ENCODE assay signal across 37 cellular contexts in the genomic region with DNA sequence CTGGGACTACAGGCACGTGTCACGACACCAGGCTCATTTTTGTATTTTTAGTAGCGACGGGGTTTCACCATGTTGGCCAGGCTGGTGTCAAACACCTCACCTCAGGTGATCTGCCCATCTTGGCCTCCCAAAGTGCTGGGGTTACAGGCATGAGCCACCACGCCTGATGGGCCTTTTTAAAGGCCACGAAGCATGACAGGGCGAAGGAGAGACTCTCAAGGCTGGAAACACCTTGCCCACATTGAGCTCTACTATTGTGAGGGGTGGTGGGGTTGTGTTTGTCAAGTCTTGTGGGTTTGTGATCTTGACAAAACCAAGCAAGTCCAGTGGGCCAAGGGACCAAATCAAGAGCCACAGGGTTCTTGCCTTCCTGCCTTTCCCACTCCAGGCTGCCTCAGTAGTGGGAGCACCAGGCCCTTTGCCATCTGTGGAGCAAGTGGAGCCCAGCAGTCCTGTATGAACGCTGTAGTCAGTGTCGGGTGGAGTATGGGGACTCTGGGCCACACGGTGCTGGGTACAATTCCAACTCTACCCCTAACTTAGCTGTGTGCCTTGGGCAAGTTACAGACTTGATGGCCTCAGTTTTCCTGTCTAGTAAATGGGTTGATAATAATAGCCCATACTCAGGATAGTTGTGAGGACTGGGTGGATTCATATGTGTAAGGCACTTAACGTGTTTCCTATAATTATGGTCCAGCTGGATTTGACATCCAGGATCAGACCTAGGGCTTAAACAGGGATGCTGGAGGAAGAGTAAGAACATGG. TPM values are rescaled to one million over a fixed set of nuclear protein-coding genes. Genes with fewer than 3 reads are reported as not detected.
A peak's percentile ranks its signal among the peaks of the same experiment; 100 is the strongest.
DNase-seq lines count a peak whose midpoint lies in the region; ATAC-seq, FAIRE-seq and TF ChIP-seq lines count a peak whose summit lies in the region.
"Had no signal": no experiment of that assay in that cellular context is flagged by ENCODE, and none has a peak within 500 bp of the region (broad histone marks: within the 10 kb centered on the region; RNA-seq: fewer than 3 reads in every experiment).

No MANE protein-coding gene starts in this region.

- H3K9me3 Mint-ChIP-seq in activated T-cell treated with anti-CD3 and anti-CD28 coated beads, Interleukin-2, amount 50 U/mL, for 24 hours, result no peaks in the 10 kb centered on the region
- no peaks in the 10 kb centered on the region for H3K9me3 Mint-ChIP-seq in naive thymus-derived CD8-positive, alpha-beta T cell
- H3K9me3 Mint-ChIP-seq: activated T-cell treated with anti-CD3 and anti-CD28 coated beads, Interleukin-2, amount 50 U/mL, for 4 hours; CD4-positive, CD25-positive, alpha-beta regulatory T cell; neural crest cell had no signal

- BruUV-seq in GM12878 (replicated peaks; lab: Mats Ljungman, UMichigan), result no TSS peak

- no peaks in the 10 kb centered on the region for H3K9me3 ChIP-seq in DND-41 (ENCODE audit: insufficient read depth, low read length, severe bottlenecking)
- no peaks in the 10 kb centered on the region for H3K9me3 ChIP-seq in GM12878 (replicated peaks; ENCODE audit: control insufficient read depth, insufficient read depth, low read length)
- H3K9me3 ChIP-seq: MG63, pancreas, thyroid gland, uterus had no signal

- TF ChIP-seq RAD21 in GM12878 (IDR thresholded peaks at IDR 0.05; ENCODE audit: insufficient read depth, low read depth, low read length), result no peak

- H4K20me1 ChIP-seq in DND-41 (ENCODE audit: insufficient read depth, low read length), result peaks cover 16% of the 10 kb centered on the region
- no peaks in the 10 kb centered on the region; the same call in 1 of the 2 replicates for H4K20me1 ChIP-seq in GM12878 (ENCODE audit: control insufficient read depth, insufficient read depth)

- SMC1A ChIA-PET in GM12878 (lab: Charles Lee; ENCODE audit: uncharacterized antibody, unreplicated experiment), result interaction anchor here (1.2 to 1.6 kb wide), 2 partner anchors 29 to 68 kb away, joined by 3 read pairs; no protein-coding TSS in a partner anchor

- H3K27ac Mint-ChIP-seq in activated T-cell treated with anti-CD3 and anti-CD28 coated beads, Interleukin-2, amount 50 U/mL, for 24 hours, result peak overlapping the region; percentile 72
- peak overlapping the region in 8 of 10 donors; percentile 6 to 84 (median 46) for H3K27ac Mint-ChIP-seq in naive thymus-derived CD8-positive, alpha-beta T cell

- no peak overlapping the region for H3K4me3 ChIP-seq in DND-41 (ENCODE audit: low read depth in 1 of 2, low read length in 2 of 2)
- no peak overlapping the region for H3K4me3 ChIP-seq in GM12878
- H3K4me3 ChIP-seq: MG63, pancreas, PC-9, skin epidermis, thyroid gland, uterus had no signal

- intact Hi-C loops in GM12878 (cut with micrococcal nuclease; ENCODE audit: unreplicated experiment), result loop anchor here (10.0 kb wide), 1 partner anchor 504 kb away; no protein-coding TSS in a partner anchor

- H3K27ac ChIP-seq in DND-41 (ENCODE audit: low read length), result no peak overlapping the region
- no peak overlapping the region for H3K27ac ChIP-seq in GM12878 (ENCODE audit: control insufficient read depth, insufficient read depth)
- H3K27ac ChIP-seq: epithelial cell of prostate, pancreas, PC-9, skin epidermis, thyroid gland, uterus had no signal

- no peaks in the 10 kb centered on the region for H3K27me3 Mint-ChIP-seq in activated T-cell treated with anti-CD3 and anti-CD28 coated beads, Interleukin-2, amount 50 U/mL, for 24 hours
- no peaks in the 10 kb centered on the region for H3K27me3 Mint-ChIP-seq in naive thymus-derived CD8-positive, alpha-beta T cell
- H3K27me3 Mint-ChIP-seq: CD4-positive, CD25-positive, alpha-beta regulatory T cell had no signal

- DNase-seq in activated T-cell treated with anti-CD3 and anti-CD28 coated beads, Interleukin-2, amount 50 U/mL, for 24 hours, result no peak
- DNase-seq in activated T-cell treated with anti-CD3 and anti-CD28 coated beads for 4 hours (no peak), DND-41 (no peak), GM12878 (ENCODE audit: low read depth, low spot score) (no peak), inferior parietal cortex (ENCODE audit: extremely low spot score) (no peak)
- no peak for DNase-seq in naive thymus-derived CD8-positive, alpha-beta T cell
- DNase-seq in activated CD8-positive, alpha-beta memory T cell treated with anti-CD3 and anti-CD28 coated beads, Interleukin-2, amount 50 U/mL, for 4 hours, result no peak
- DNase-seq: activated CD4-positive, CD25-positive, alpha-beta regulatory T cell treated with anti-CD3 and anti-CD28 coated beads, Interleukin-2, amount 50 U/mL, for 72 hours; activated CD8-positive, alpha-beta memory T cell treated with anti-CD3 and anti-CD28 coated beads for 24 hours; activated naive CD4-positive, alpha-beta T cell; activated T-cell treated with anti-CD3 and anti-CD28 coated beads, Interleukin-2, amount 50 U/mL, for 4 hours; aorta; CD4-positive, CD25-positive, alpha-beta regulatory T cell; effector CD4-positive, alpha-beta T cell; H7; hypothalamus; KG1; left cardiac atrium; MG63; NCI-H1105; NCI-H1930; NCI-H524; NK-92 treated with Interleukin-12 subunit alpha and Interleukin-12 subunit beta, amount 100 ng/mL, for 24 hours; pancreas; PC-9; T-helper 2 cell; thyroid gland; uterus had no signal

- H3K4me3 Mint-ChIP-seq in activated T-cell treated with anti-CD3 and anti-CD28 coated beads, Interleukin-2, amount 50 U/mL, for 24 hours, result no peak overlapping the region
- no peak overlapping the region for H3K4me3 Mint-ChIP-seq in naive thymus-derived CD8-positive, alpha-beta T cell
- H3K4me3 Mint-ChIP-seq: activated T-cell treated with anti-CD3 and anti-CD28 coated beads, Interleukin-2, amount 50 U/mL, for 4 hours; CD4-positive, CD25-positive, alpha-beta regulatory T cell; neural crest cell had no signal

- H3K4me1 Mint-ChIP-seq in activated T-cell treated with anti-CD3 and anti-CD28 coated beads, Interleukin-2, amount 50 U/mL, for 24 hours (ENCODE audit: low read depth), result peaks cover 3% of the 10 kb centered on the region
- H3K4me1 Mint-ChIP-seq in naive thymus-derived CD8-positive, alpha-beta T cell, result peaks cover 0 to 8% (median 3%) of the 10 kb centered on the region in 4 donors

- ATAC-seq in DND-41 (ENCODE audit: insufficient read depth, low read depth) (peak; percentile 44), GM12878 (peak; percentile 25), GM21576 (IDR thresholded peaks at IDR 0.05; ENCODE audit: unreplicated experiment) (no peak)
- ATAC-seq in naive thymus-derived CD8-positive, alpha-beta T cell, result peak in 1 of 2 donors; percentile 9
- ATAC-seq: activated T-cell treated with anti-CD3 and anti-CD28 coated beads, Interleukin-2, amount 50 U/mL, for 4 hours; Right ventricle myocardium inferior had no signal

- H3K36me3 Mint-ChIP-seq in activated T-cell treated with anti-CD3 and anti-CD28 coated beads, Interleukin-2, amount 50 U/mL, for 24 hours (ENCODE audit: low read depth), result peaks cover 50% of the 10 kb centered on the region
- peaks cover 6 to 41% (median 7%) of the 10 kb centered on the region in 3 donors for H3K36me3 Mint-ChIP-seq in naive thymus-derived CD8-positive, alpha-beta T cell

- H3K79me2 ChIP-seq in DND-41 (ENCODE audit: insufficient read depth, low read length) (no peaks in the 10 kb centered on the region; the same call in 1 of the 2 replicates), GM12878 (ENCODE audit: control insufficient read depth, insufficient read depth, low read length) (no peaks in the 10 kb centered on the region)

- CTCF ChIA-PET in GM12878 (lab: Yijun Ruan, JAX), result interaction anchor here (0.6 kb wide), 1 partner anchor 150 kb away, joined by 3 read pairs; no protein-coding TSS in a partner anchor

- 0 out of 2 replicates have a peak, but pooled peaks have one; percentile 32 for TF ChIP-seq POLR2A in GM12878 (IDR thresholded peaks at IDR 0.05; ENCODE audit: low read depth, low read length)

- H3K9ac ChIP-seq in DND-41 (ENCODE audit: low read depth, low read length) (no peak overlapping the region), GM12878 (ENCODE audit: control insufficient read depth, insufficient read depth, low read length) (no peak overlapping the region)

- 85% methylated on average over 10 of the region's 11 CpGs for WGBS in GM12878 (ENCODE audit: insufficient coverage, insufficient replicate concordance, low lambda C conversion rate, missing lambda C conversion rate)

- no peak for FAIRE-seq in GM12878 (lab: Jason Lieb, UNC)
- FAIRE-seq: A204.1, colon, GM18507, GM19239, pancreas had no signal

- H3K4me2 ChIP-seq in DND-41 (ENCODE audit: insufficient read depth, low read length) (no peak overlapping the region), GM12878 (ENCODE audit: control insufficient read depth, insufficient read depth) (no peak overlapping the region)
- H3K4me2 ChIP-seq: PC-9 had no signal

- RAD21 ChIA-PET in GM12878 (lab: Charles Lee; ENCODE audit: unreplicated experiment), result interaction anchor here (1.3 kb wide), 1 partner anchor 34 kb away, joined by 3 read pairs; no protein-coding TSS in a partner anchor

- H3K4me1 ChIP-seq in DND-41 (ENCODE audit: insufficient read depth, low read length) (no peaks in the 10 kb centered on the region), GM12878 (ENCODE audit: control insufficient read depth, insufficient read depth, low read length) (no peaks in the 10 kb centered on the region)
- H3K4me1 ChIP-seq: pancreas had no signal

- H3K27me3 ChIP-seq in DND-41 (ENCODE audit: insufficient read depth, low read length, poor library complexity) (no peaks in the 10 kb centered on the region), GM12878 (replicated peaks in 1 of 2; ENCODE audit: control insufficient read depth in 2 of 2, insufficient read depth in 2 of 2, low read length in 1 of 2) (no peaks in the 10 kb centered on the region)
- H3K27me3 ChIP-seq: MG63, pancreas, thyroid gland, uterus had no signal

- no peak for TF ChIP-seq EP300 in GM12878 (IDR thresholded peaks at IDR 0.05; ENCODE audit: borderline replicate concordance in 1 of 2, control insufficient read depth in 1 of 2, low read depth in 2 of 2, low read length in 2 of 2)

- POLR2A ChIA-PET in GM12878 (lab: Charles Lee), result interaction anchor here (0.6 kb wide), 1 partner anchor 95 kb away, joined by 3 read pairs; no protein-coding TSS in a partner anchor
- POLR2A ChIA-PET in naive thymus-derived CD8-positive, alpha-beta T cell (lab: Charles Lee), result interaction anchor here (1.0 kb wide), 1 partner anchor 33 kb away, joined by 4 read pairs; no protein-coding TSS in a partner anchor

- no peak overlapping the region for H2AFZ ChIP-seq in DND-41 (ENCODE audit: low read depth, low read length)
- H2AFZ ChIP-seq in GM12878 (ENCODE audit: control insufficient read depth, low read depth, low read length), result no peak overlapping the region
- H2AFZ ChIP-seq: PC-9 had no signal

- H3K36me3 ChIP-seq in DND-41 (ENCODE audit: insufficient read depth, low read length) (peaks cover 53% of the 10 kb centered on the region), GM12878 (ENCODE audit: control insufficient read depth in 2 of 2, insufficient read depth in 2 of 2, low read length in 1 of 2) (peaks cover 14 to 43% of the 10 kb centered on the region in 2 experiments)
- H3K36me3 ChIP-seq: MG63, uterus had no signal

- in situ Hi-C loops in GM12878 (cut with MboI), result no loop called here

- TF ChIP-seq CTCF in DND-41 (IDR thresholded peaks at IDR 0.05; ENCODE audit: borderline replicate concordance, extremely low read depth, low read length, poor library complexity, severe bottlenecking) (no peak), GM12878 (IDR thresholded peaks at IDR 0.05 in 2 of 3, conservative IDR thresholded peaks at IDR 0.05 in 1 of 3; ENCODE audit: control insufficient read depth in 2 of 3, extremely low read depth in 1 of 3, insufficient read depth in 1 of 3, low read depth in 3 of 3, low read length in 3 of 3) (no peak)

RNA-seq across cellular contexts. Expression of a gene that starts 33.3 kb away (rescaled TPM):
- 223 and 263 TPM in 2 replicates for total RNA-seq in GM12878 (2013; cell fraction: nucleolus; rRNA removed)
- 52.6 and 56.0 TPM in 2 replicates for total RNA-seq in GM12878 (2014; rRNA removed)
- 57.5 and 60.6 TPM in 2 replicates for total RNA-seq in GM12878 (2014; rRNA removed; fragmentation: Illumina TruSeq; extraction: Trizol)
- 129 and 138 TPM in 2 replicates for total RNA-seq in GM12878 (2021)
- polyA plus RNA-seq in GM12878 (2011; ENCODE audit: low read depth), result 49.4 TPM
- polyA plus RNA-seq in GM12878 (2011; rRNA removed), result 104 and 139 TPM in 2 replicates
- polyA plus RNA-seq in GM12878 (2011; cell fraction: cytosol; rRNA removed), result 52.9 and 58.1 TPM in 2 replicates
- polyA plus RNA-seq in GM12878 (2011; cell fraction: nucleus; rRNA removed), result 65.4 and 94.5 TPM in 2 replicates
- polyA plus RNA-seq in GM12878 (2012), result 59.5 and 72.2 TPM in 2 replicates
- 57.5 and 75.9 TPM in 2 replicates for polyA plus RNA-seq in GM12878 (2014; fragmentation: Illumina TruSeq; extraction: Trizol)
- polyA plus RNA-seq in GM12878 (2014; fragmentation: Nextera tagmentation; extraction: Ambion mirVana), result 10 to 100 TPM; 18.9 to 48.0 TPM
- 61.3 and 73.8 TPM in 2 replicates for polyA plus RNA-seq in GM12878 (2014; rRNA removed)
- polyA plus RNA-seq in GM12878 (2016; fragmentation: Nextera tagmentation; extraction: Ambion mirVana), result 10 to 100 TPM; 56.2 to 60.1 TPM
- 124 and 134 TPM in 2 replicates for polyA minus RNA-seq in GM12878 (2011; rRNA and poly(A)+ RNA removed)
- 54.6 and 64.8 TPM in 2 replicates for polyA minus RNA-seq in GM12878 (2011; cell fraction: cytosol; rRNA and poly(A)+ RNA removed)
- polyA minus RNA-seq in GM12878 (2011; cell fraction: nucleus; rRNA and poly(A)+ RNA removed), result 49.6 and 62.2 TPM in 2 replicates
- 100 to 1,000 TPM; 108 to 109 TPM for total RNA-seq in naive thymus-derived CD8-positive, alpha-beta T cell
- polyA plus RNA-seq in naive thymus-derived CD8-positive, alpha-beta T cell, result 10 to 100 TPM; 25.5 to 31.0 (median 26.0) TPM
